ENCODE assay signal across 1 cellular context in genomic region chr6:6886160-6886885, GRCh38.
A peak's percentile ranks its signal among the peaks of the same experiment; 100 is the strongest.
TF ChIP-seq lines count a peak whose summit lies in the region.

No MANE protein-coding gene starts in this region.

TF ChIP-seq in K562, 482 proteins besides CTCF, POLR2A, EP300 and RAD21 (continued from another document and continues in another):
- TF ChIP-seq ASH1L (IDR thresholded peaks at IDR 0.05; ENCODE audit: borderline replicate concordance, low read depth, partially characterized antibody) (peak; percentile 60), HMGXB4 (CRISPR knock-in tag; IDR thresholded peaks at IDR 0.05) (peak; percentile 58; the same call in 1 of the 2 replicates), TBL1XR1 (IDR thresholded peaks at IDR 0.05; ENCODE audit: low read length in 2 of 2) (no peak), ZNF766 (CRISPR knock-in tag; conservative IDR thresholded peaks at IDR 0.05) (peak; percentile 78), HINFP (tag; conservative IDR thresholded peaks at IDR 0.05; ENCODE audit: low read depth) (peak; percentile 63), SMAD3 (CRISPR knock-in tag; conservative IDR thresholded peaks at IDR 0.05) (no peak), PRMT5 (CRISPR knock-in tag; IDR thresholded peaks at IDR 0.05) (no peak), ZNF77 (CRISPR knock-in tag; IDR thresholded peaks at IDR 0.05) (no peak), NFE2 (IDR thresholded peaks at IDR 0.05; ENCODE audit: low read depth) (no peak), REST (CRISPR knock-in tag; IDR thresholded peaks at IDR 0.05; ENCODE audit: low read depth) (no peak), ZBTB11 (CRISPR knock-in tag; IDR thresholded peaks at IDR 0.05) (no peak; a peak in 1 of 6 replicates), HMGN3 (IDR thresholded peaks at IDR 0.05; ENCODE audit: borderline replicate concordance, extremely low read depth, insufficient read length, low read depth, low read length) (no peak), DNMT1 (IDR thresholded peaks at IDR 0.05) (no peak), MAFG (tag; conservative IDR thresholded peaks at IDR 0.05) (no peak), USF1 (CRISPR knock-in tag; IDR thresholded peaks at IDR 0.05) (peak; percentile 67; the same call in 1 of the 2 replicates), ZC3H8 (IDR thresholded peaks at IDR 0.05) (no peak), PATZ1 (CRISPR knock-in tag; IDR thresholded peaks at IDR 0.05; ENCODE audit: borderline replicate concordance) (no peak), RBM15 (IDR thresholded peaks at IDR 0.05; ENCODE audit: insufficient read depth, low read length) (no peak), ZNF165 (CRISPR knock-in tag; IDR thresholded peaks at IDR 0.05; ENCODE audit: borderline replicate concordance) (no peak), SAP30 (IDR thresholded peaks at IDR 0.05; ENCODE audit: borderline replicate concordance, insufficient read depth, low read depth, low read length, poor library complexity, severe bottlenecking) (no peak), RBM34 (IDR thresholded peaks at IDR 0.05; ENCODE audit: borderline replicate concordance, insufficient read depth, low read length) (no peak), ELF4 (CRISPR knock-in tag; IDR thresholded peaks at IDR 0.05) (no peak; the same call in 1 of the 2 replicates), CLOCK (CRISPR knock-in tag; IDR thresholded peaks at IDR 0.05; ENCODE audit: borderline replicate concordance) (no peak), GABPA (tag; conservative IDR thresholded peaks at IDR 0.05; ENCODE audit: low read depth) (no peak), TFAM (CRISPR knock-in tag; conservative IDR thresholded peaks at IDR 0.05) (no peak), CBX8 (IDR thresholded peaks at IDR 0.05; ENCODE audit: borderline replicate concordance, extremely low read depth, low read depth, low read length, poor library complexity, severe bottlenecking) (no peak), BDP1 (IDR thresholded peaks at IDR 0.05; ENCODE audit: insufficient read depth, insufficient read length) (no peak), ZNF830 (CRISPR knock-in tag; IDR thresholded peaks at IDR 0.05) (no peak), ZNF584 (CRISPR knock-in tag; IDR thresholded peaks at IDR 0.05; ENCODE audit: low read depth) (no peak), TAL1 (IDR thresholded peaks at IDR 0.05) (peak; percentile 73), ARID4B (CRISPR knock-in tag; IDR thresholded peaks at IDR 0.05) (no peak), RBBP5 (IDR thresholded peaks at IDR 0.05; ENCODE audit: borderline replicate concordance, insufficient read depth, low read length, poor library complexity, severe bottlenecking) (peak; percentile 70), HES1 (IDR thresholded peaks at IDR 0.05; ENCODE audit: low read depth) (no peak), JUNB (CRISPR knock-in tag; conservative IDR thresholded peaks at IDR 0.05) (no peak), MCM7 (IDR thresholded peaks at IDR 0.05) (no peak), ZBTB12 (CRISPR knock-in tag; IDR thresholded peaks at IDR 0.05) (peak; percentile 42)
